Comparison of ENCODE assay signal across 14 cellular contexts in the genomic region with DNA sequence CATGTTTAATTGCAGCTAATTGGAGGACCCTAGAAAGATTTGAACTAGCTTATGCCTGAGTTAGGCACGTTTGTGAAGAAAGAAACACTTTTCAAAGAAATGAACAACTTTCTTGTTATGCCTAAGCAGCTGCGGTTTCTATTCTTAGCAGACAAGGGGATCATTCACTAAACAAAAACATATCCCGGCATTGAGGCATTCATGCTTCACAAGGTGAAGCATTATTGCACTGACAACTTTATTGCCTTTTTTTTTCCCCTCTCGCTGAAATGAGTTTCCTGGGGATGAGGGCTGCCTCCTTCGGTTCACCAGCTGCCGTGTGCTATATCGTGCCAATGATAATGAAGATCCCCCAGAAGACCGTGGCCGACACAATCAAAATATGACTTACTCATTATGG.
"Had no signal": no experiment of that assay in that cellular context is flagged by ENCODE, and none has a peak within 500 bp of the region (broad histone marks: within the 10 kb centered on the region; RNA-seq: fewer than 3 reads in every experiment).

No MANE protein-coding gene starts in this region.

- H3K4me3 ChIP-seq: skin epidermis had no signal

- H3K27ac ChIP-seq: dorsolateral prefrontal cortex, skin epidermis had no signal

- H3K27me3 ChIP-seq: dorsolateral prefrontal cortex had no signal

- DNase-seq: activated CD4-positive, alpha-beta T cell treated with anti-CD3 and anti-CD28 coated beads, Interleukin-2, amount 50 U/mL, for 48 hours; activated CD4-positive, CD25-positive, alpha-beta regulatory T cell treated with anti-CD3 and anti-CD28 coated beads, Interleukin-2, amount 50 U/mL, for 72 hours; activated naive CD4-positive, alpha-beta T cell treated with Interleukin-2 at 50 U/mL for 16 hours; aorta; dorsolateral prefrontal cortex; left ventricle myocardium superior; mesendoderm; stimulated activated CD4-positive, alpha-beta T cell treated with anti-CD3 and anti-CD28 coated beads, Interleukin-4, amount 100 ng/mL, for 24 hours; stimulated activated naive CD4-positive, alpha-beta T cell; trophoblast cell had no signal

- ATAC-seq: activated T-helper 17 cell treated with anti-CD3 and anti-CD28 coated beads, Interleukin-2, amount 50 U/mL, for 72 hours; left ventricle myocardium superior; natural killer cell treated with Interleukin-12 subunit alpha and Interleukin-12 subunit beta and Interleukin-15 and Interleukin-18, amount 100 ng/mL, for 72 hours; SK-N-SH treated with all-trans-retinoic acid at 6 μM for 48 hours had no signal
